In the genomic region with DNA sequence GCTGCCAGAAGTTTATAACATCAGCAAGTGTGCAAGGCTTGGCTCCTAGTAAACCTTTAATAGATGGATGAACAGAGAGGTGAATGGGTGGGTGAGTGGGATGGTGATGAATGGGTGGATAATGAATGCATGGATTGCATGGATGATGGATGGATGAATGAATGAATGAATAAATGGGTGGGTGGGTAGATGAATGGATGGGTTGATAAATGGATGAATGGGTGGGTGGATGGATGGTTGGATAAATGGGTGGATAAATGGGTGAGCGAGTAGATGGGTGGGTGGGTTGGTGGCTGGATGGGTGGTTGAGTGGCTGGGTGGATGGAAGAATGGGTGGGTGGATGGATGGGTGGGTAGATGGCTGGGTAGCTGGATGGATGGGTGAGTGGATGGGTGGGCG, we compare ENCODE assay signal across 27 cellular contexts.
"Had no signal": no experiment of that assay in that cellular context is flagged by ENCODE, and none has a peak within 500 bp of the region (broad histone marks: within the 10 kb centered on the region; RNA-seq: fewer than 3 reads in every experiment).

No MANE protein-coding gene starts in this region.

- H3K27ac ChIP-seq: neural progenitor cell, ovary, parathyroid adenoma, psoas muscle, right lobe of liver, sigmoid colon, stomach, thoracic aorta, thyroid gland, tibial nerve, upper lobe of left lung, uterus had no signal

- H3K9me3 Mint-ChIP-seq: nephron; neural progenitor cell; stimulated activated effector memory CD8-positive, alpha-beta T cell treated with anti-CD3 and anti-CD28 coated beads, Interleukin-12 subunit alpha, Interleukin-12 subunit beta, amount 100 ng/mL, for 72 hours; stimulated activated naive CD8-positive, alpha-beta T cell treated with anti-CD3 and anti-CD28 coated beads, Interleukin-15, Interleukin-2, amounts not matched to agents 100 ng/mL and 50 ng/mL, for 24 hours had no signal

- H3K27me3 ChIP-seq: ovary, right lobe of liver, thyroid gland, uterus had no signal

- H3K27ac Mint-ChIP-seq: natural killer cell; nephron; neural progenitor cell; progenitor cell of endocrine pancreas; stimulated activated effector memory CD8-positive, alpha-beta T cell treated with anti-CD3 and anti-CD28 coated beads, Interleukin-12 subunit alpha, Interleukin-12 subunit beta, amount 100 ng/mL, for 72 hours; stimulated activated naive B cell treated with anti-CD40 and anti-IgM and Interleukin-4, amounts not matched to agents 10 μg/mL and 1 μg/mL and 100 μg/mL, for 72 hours; stimulated activated naive CD8-positive, alpha-beta T cell treated with anti-CD3 and anti-CD28 coated beads, Interleukin-15, Interleukin-2, amounts not matched to agents 100 ng/mL and 50 ng/mL, for 24 hours had no signal

- H3K4me3 Mint-ChIP-seq: natural killer cell; nephron; neural progenitor cell; stimulated activated effector memory CD8-positive, alpha-beta T cell treated with anti-CD3 and anti-CD28 coated beads, Interleukin-12 subunit alpha, Interleukin-12 subunit beta, amount 100 ng/mL, for 72 hours; stimulated activated naive B cell treated with anti-CD40 and anti-IgM and Interleukin-4, amounts not matched to agents 10 μg/mL and 1 μg/mL and 100 μg/mL, for 72 hours; stimulated activated naive CD8-positive, alpha-beta T cell treated with anti-CD3 and anti-CD28 coated beads, Interleukin-15, Interleukin-2, amounts not matched to agents 100 ng/mL and 50 ng/mL, for 24 hours had no signal

- H3K36me3 ChIP-seq: neural progenitor cell, ovary, right lobe of liver, sigmoid colon, stomach, thoracic aorta, thyroid gland, tibial nerve, upper lobe of left lung, uterus had no signal

- H3K36me3 Mint-ChIP-seq: natural killer cell; neural progenitor cell; stimulated activated effector memory CD8-positive, alpha-beta T cell treated with anti-CD3 and anti-CD28 coated beads, Interleukin-12 subunit alpha, Interleukin-12 subunit beta, amount 100 ng/mL, for 72 hours; stimulated activated naive B cell treated with anti-CD40 and anti-IgM and Interleukin-4, amounts not matched to agents 10 μg/mL and 1 μg/mL and 100 μg/mL, for 72 hours had no signal

- ATAC-seq: natural killer cell; psoas muscle; right cardiac atrium; right lobe of liver; stimulated activated effector memory CD8-positive, alpha-beta T cell treated with anti-CD3 and anti-CD28 coated beads, Interleukin-12 subunit alpha, Interleukin-12 subunit beta, amount 100 ng/mL, for 72 hours; stimulated activated naive B cell treated with anti-CD40 and anti-IgM and Interleukin-4, amounts not matched to agents 10 μg/mL and 1 μg/mL and 100 μg/mL, for 72 hours had no signal

- H3K9me3 ChIP-seq: ovary, psoas muscle, right lobe of liver, sigmoid colon, stomach, thoracic aorta, thyroid gland, tibial nerve, upper lobe of left lung, uterus had no signal

- FAIRE-seq: small intestine had no signal

- DNase-seq: natural killer cell; occipital lobe; ovary; psoas muscle; right cardiac atrium; small intestine; stimulated activated CD4-positive, alpha-beta T cell treated with anti-CD3 and anti-CD28 coated beads, Interleukin-15, amount 100 ng/mL, for 24 hours; stimulated activated CD4-positive, alpha-beta T cell treated with anti-CD3 and anti-CD28 coated beads, Interleukin-2, amount 100 ng/mL, for 24 hours; stimulated activated CD4-positive, alpha-beta T cell treated with anti-CD3 and anti-CD28 coated beads, Interleukin-2, amount 100 ng/mL, for 48 hours; stimulated activated CD4-positive, alpha-beta T cell treated with anti-CD3 and anti-CD28 coated beads, Interleukin-4, amount 100 ng/mL, for 24 hours; stimulated activated naive B cell treated with anti-CD40 and anti-IgM and Interleukin-4, amounts not matched to agents 10 μg/mL and 1 μg/mL and 100 μg/mL, for 72 hours; stimulated activated naive CD4-positive, alpha-beta T cell treated with Interleukin-2 at 50 U/mL for 16 hours; thyroid gland; trophoblast cell; uterus had no signal

- H3K4me1 Mint-ChIP-seq: natural killer cell; nephron; neural progenitor cell; stimulated activated effector memory CD8-positive, alpha-beta T cell treated with anti-CD3 and anti-CD28 coated beads, Interleukin-12 subunit alpha, Interleukin-12 subunit beta, amount 100 ng/mL, for 72 hours; stimulated activated naive B cell treated with anti-CD40 and anti-IgM and Interleukin-4, amounts not matched to agents 10 μg/mL and 1 μg/mL and 100 μg/mL, for 72 hours had no signal

- H3K4me1 ChIP-seq: neural progenitor cell, parathyroid adenoma, psoas muscle, right lobe of liver, sigmoid colon, stomach, thyroid gland, tibial nerve, upper lobe of left lung, uterus had no signal

- H3K4me3 ChIP-seq: neural progenitor cell, ovary, psoas muscle, right lobe of liver, sigmoid colon, stomach, thoracic aorta, thyroid gland, tibial nerve, upper lobe of left lung, uterus had no signal
